In the genomic region with DNA sequence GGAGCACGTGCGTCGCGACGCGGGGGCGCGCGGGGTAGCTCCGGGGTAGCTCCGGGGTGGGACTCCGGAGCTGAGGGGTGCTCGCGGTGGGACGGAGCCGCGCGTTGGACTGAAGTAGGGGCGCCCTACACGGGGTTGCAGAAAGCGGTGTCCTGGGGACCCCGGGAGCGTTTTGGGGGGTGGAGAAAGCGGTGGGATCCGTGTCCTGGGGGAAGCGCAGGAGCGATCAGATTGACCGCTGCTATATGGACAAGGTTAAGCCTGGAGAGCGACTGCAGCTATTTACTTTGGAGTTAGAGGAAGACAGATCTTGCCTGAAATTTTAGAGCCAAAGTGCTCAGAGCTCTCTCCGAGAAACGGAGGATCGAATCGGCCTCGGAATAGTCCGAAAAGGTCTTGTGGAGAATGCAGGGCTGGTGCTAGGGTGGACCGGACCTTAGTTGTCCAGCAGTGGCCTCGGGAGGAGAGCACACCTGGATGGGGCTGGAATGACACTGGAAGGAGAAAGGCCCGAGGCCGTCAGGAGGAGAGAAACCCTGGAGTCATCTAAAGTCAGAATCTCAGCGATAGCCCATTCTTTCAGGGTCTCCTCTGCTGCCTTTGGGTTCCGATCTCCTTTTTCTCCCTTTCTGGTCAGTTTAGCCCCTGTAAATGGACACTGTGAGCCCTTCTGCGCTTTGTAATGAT, we compare ENCODE assay signal across 8 cellular contexts. TPM values are rescaled to one million over a fixed set of nuclear protein-coding genes. Genes with fewer than 3 reads are reported as not detected.
DNase-seq lines count a peak whose midpoint lies in the region; TF ChIP-seq lines count a peak whose summit lies in the region.

No MANE protein-coding gene starts in this region.

- no TSS peak for BruUV-seq in MCF 10A (replicated peaks; lab: Mats Ljungman, UMichigan)

- H3K79me1 ChIP-seq in mesenchymal stem cell (replicated peaks; ENCODE audit: low read length, poor library complexity, severe bottlenecking) = peaks cover 16% of the 10 kb centered on the region

- no peak overlapping the region for H3K14ac ChIP-seq in mesenchymal stem cell (ENCODE audit: low read length in 2 of 2)

- H4K91ac ChIP-seq in mesenchymal stem cell (ENCODE audit: low read length) = no peak overlapping the region

- peaks cover 0 to 9% of the 10 kb centered on the region in 2 experiments for H3K36me3 ChIP-seq in mesenchymal stem cell (ENCODE audit: control insufficient read depth in 1 of 2, insufficient read depth in 2 of 2, low read depth in 1 of 2, low read length in 2 of 2)
- H3K36me3 ChIP-seq in vagina = no peaks in the 10 kb centered on the region

- CTCF ChIA-PET in MCF 10A (lab: Yijun Ruan, JAX) = interaction anchor here (0.6 to 1.8 kb wide), 3 partner anchors 12 to 1194 kb away, joined by 3 to 12 read pairs (median 3); no protein-coding TSS in a partner anchor

- H3K27ac ChIP-seq in mesenchymal stem cell (ENCODE audit: low read length, poor library complexity, severe bottlenecking) (no peak overlapping the region), vagina (peak overlapping the region; percentile 87)

- peak overlapping the region; percentile 87 for H3K9ac ChIP-seq in mesenchymal stem cell (ENCODE audit: low read length)

- H3K4ac ChIP-seq in mesenchymal stem cell (ENCODE audit: low read depth in 1 of 2, low read length in 2 of 2) = peak overlapping the region in 1 of 2 experiments; percentile 32

- DNase-seq in COLO829 (ENCODE audit: low spot score) = peak; percentile 16
- DNase-seq in HuH-7.5 (ENCODE audit: low spot score) = peak; percentile 31
- peak; percentile 25 for DNase-seq in MCF 10A (ENCODE audit: unreplicated experiment)
- peak; percentile 25 for DNase-seq in mesenchymal stem cell
- no peak for DNase-seq in vagina (ENCODE audit: extremely low spot score in 2 of 2)
- no peak for DNase-seq in GM19238 (ENCODE audit: insufficient read length, low spot score)
- DNase-seq in SHP77 treated with DMSO at 0.1 percent for 48 hours (lab: John Stamatoyannopoulos, UW) = no peak
- no peak for DNase-seq in NCI-H510A (lab: John Stamatoyannopoulos, UW)

- no peak overlapping the region for H2BK120ac ChIP-seq in mesenchymal stem cell (ENCODE audit: low read depth, low read length)

- POLR2A ChIA-PET in MCF 10A (lab: Yijun Ruan, JAX) = interaction anchor here (1.6 to 2.9 kb wide), 4 partner anchors 15 to 183 kb away, joined by 3 to 12 read pairs (median 6); no protein-coding TSS in a partner anchor

- no peak overlapping the region for H2AK5ac ChIP-seq in mesenchymal stem cell (ENCODE audit: low read length, severe bottlenecking)

- no peaks in the 10 kb centered on the region for H3K36me3 Mint-ChIP-seq in MCF 10A (ENCODE audit: insufficient read depth, unreplicated experiment)

- H3K4me1 Mint-ChIP-seq in MCF 10A (ENCODE audit: insufficient read depth, unreplicated experiment) = peaks cover 13% of the 10 kb centered on the region

- intact Hi-C loops in MCF 10A (cut with micrococcal nuclease) = loop anchor here (5.0 to 10.0 kb wide), 2 partner anchors 91 to 363 kb away; no protein-coding TSS in a partner anchor
- intact Hi-C loops in vagina (cut with DNase I) = no loop called here

- peaks cover 6% of the 10 kb centered on the region for H3K4me1 ChIP-seq in mesenchymal stem cell (ENCODE audit: control insufficient read depth, insufficient read depth, low read depth, low read length)
- peaks cover 19% of the 10 kb centered on the region for H3K4me1 ChIP-seq in vagina

- 4% methylated on average over 42 of the region's 42 CpGs for WGBS in mesenchymal stem cell

- peak overlapping the region in 1 of 2 experiments; percentile 97 for H3K18ac ChIP-seq in mesenchymal stem cell (ENCODE audit: low read depth in 1 of 2, low read length in 2 of 2)

- H3K4me3 ChIP-seq in mesenchymal stem cell (ENCODE audit: insufficient read depth in 1 of 2, low read depth in 1 of 2, low read length in 2 of 2) = peak overlapping the region; percentile 91 to 98
- peak overlapping the region; percentile 68 to 86 for H3K4me3 ChIP-seq in vagina

- H3K4me3 Mint-ChIP-seq in MCF 10A (ENCODE audit: unreplicated experiment) = peak overlapping the region; percentile 98

- no peak overlapping the region for H2BK5ac ChIP-seq in mesenchymal stem cell (ENCODE audit: low read depth, low read length, poor library complexity, severe bottlenecking)

- H3K23ac ChIP-seq in mesenchymal stem cell (ENCODE audit: low read length in 2 of 2) = no peak overlapping the region

- no peak for TF ChIP-seq POLR2A in vagina (IDR thresholded peaks at IDR 0.05)

- peak overlapping the region; percentile 79 for H2AFZ ChIP-seq in mesenchymal stem cell (ENCODE audit: low read depth, low read length)

- peak overlapping the region; percentile 4 for H4K8ac ChIP-seq in mesenchymal stem cell (ENCODE audit: low read length)

- no peaks in the 10 kb centered on the region for H3K27me3 Mint-ChIP-seq in MCF 10A (ENCODE audit: insufficient read depth, unreplicated experiment)

- H2BK15ac ChIP-seq in mesenchymal stem cell (ENCODE audit: low read depth, poor library complexity, severe bottlenecking) = no peak overlapping the region

- TF ChIP-seq CTCF in MCF 10A (IDR thresholded peaks at IDR 0.05; ENCODE audit: unreplicated experiment) (no peak), vagina (IDR thresholded peaks at IDR 0.05) (no peak)

- no peak overlapping the region for H2BK12ac ChIP-seq in mesenchymal stem cell (ENCODE audit: low read length in 2 of 2)

- H3K27me3 ChIP-seq in mesenchymal stem cell (ENCODE audit: control insufficient read depth in 1 of 2, insufficient read depth in 1 of 2, low read length in 2 of 2) (no peaks in the 10 kb centered on the region), vagina (no peaks in the 10 kb centered on the region)

- H3K9me3 Mint-ChIP-seq in MCF 10A (ENCODE audit: unreplicated experiment) = no peaks in the 10 kb centered on the region

- H3K27ac Mint-ChIP-seq in MCF 10A (ENCODE audit: low read depth, unreplicated experiment) = peak overlapping the region; percentile 95

- H3K9me3 ChIP-seq in mesenchymal stem cell (ENCODE audit: control insufficient read depth, low read length) = no peaks in the 10 kb centered on the region
- no peaks in the 10 kb centered on the region for H3K9me3 ChIP-seq in vagina

- H3K4me2 ChIP-seq in mesenchymal stem cell (ENCODE audit: low read length, poor library complexity, severe bottlenecking) = peak overlapping the region; percentile 95

RNA-seq across cellular contexts. Expression of gene PDSS1, which starts 0.6 kb away (rescaled TPM):
- total RNA-seq in MCF 10A (2022) = 9.1 and 14.3 TPM in 2 replicates
- polyA plus RNA-seq in mesenchymal stem cell (2013, experiment 1 of 2) = 3.6 TPM
- polyA plus RNA-seq in mesenchymal stem cell (2013, experiment 2 of 2) = 4.1 TPM
- total RNA-seq in vagina = 18.4 TPM

Comparison
In these comparisons a context has a peak if more than half of its experiments do, and no peak if none do; other contexts are left out.
1. DNase-seq: peak in COLO829 (single experiment), HuH-7.5 (single experiment), MCF 10A (single experiment) and mesenchymal stem cell (single experiment); none in vagina (0 of 2), GM19238 (single experiment), SHP77 treated with DMSO at 0.1 percent for 48 hours (single experiment) and NCI-H510A (single experiment).